Comparison of ENCODE assay signal across 28 cellular contexts in the genomic region with DNA sequence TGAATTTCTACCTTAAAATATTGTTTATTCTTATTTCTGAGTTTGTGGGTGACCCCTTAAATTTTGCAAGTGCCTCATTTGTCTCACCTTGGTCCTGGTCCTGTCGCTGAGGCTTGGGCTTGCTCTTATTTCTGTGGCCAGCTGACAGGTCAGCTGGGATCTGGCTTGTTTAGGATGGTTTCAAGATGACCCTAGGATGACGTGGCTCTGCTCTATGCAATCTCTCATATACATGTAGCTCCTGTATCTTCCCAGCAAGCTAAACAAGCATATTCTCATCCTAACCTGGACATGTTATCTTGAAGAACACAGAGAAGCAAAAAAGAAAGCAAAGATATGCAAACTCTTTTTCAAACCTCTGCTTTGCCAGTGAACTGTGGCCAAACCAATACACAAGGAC.
"Had no signal": no experiment of that assay in that cellular context is flagged by ENCODE, and none has a peak within 500 bp of the region (broad histone marks: within the 10 kb centered on the region; RNA-seq: fewer than 3 reads in every experiment).

No MANE protein-coding gene starts in this region.

- H3K4me1 ChIP-seq: breast epithelium had no signal

- ATAC-seq: activated CD4-positive, CD25-positive, alpha-beta regulatory T cell treated with anti-CD3 and anti-CD28 coated beads, Interleukin-2, amount 50 U/mL, for 24 hours; activated CD8-positive, alpha-beta T cell treated with anti-CD3 and anti-CD28 coated beads for 36 hours; activated T-cell treated with anti-CD3 and anti-CD28 coated beads, Interleukin-2, amount 50 U/mL, for 72 hours; Panc1 had no signal

- H3K27me3 Mint-ChIP-seq: activated naive CD4-positive, alpha-beta T cell treated with anti-CD3 and anti-CD28 coated beads, Interleukin-2, amount 10 ng/mL, durations not matched to agents 7 days and 5 days had no signal

- H3K9ac ChIP-seq: SK-N-SH had no signal

- H3K36me3 Mint-ChIP-seq: activated naive CD4-positive, alpha-beta T cell treated with anti-CD3 and anti-CD28 coated beads, Interleukin-2, amount 10 ng/mL, durations not matched to agents 7 days and 5 days; activated naive CD8-positive, alpha-beta T cell treated with anti-CD3 and anti-CD28 coated beads for 36 hours had no signal

- H3K9me2 ChIP-seq: SK-N-SH had no signal

- H3K36me3 ChIP-seq: breast epithelium, MG63, SJCRH30 had no signal

- H3K27ac ChIP-seq: breast epithelium, RWPE1, SJCRH30, VCaP had no signal

- DNase-seq: activated CD4-positive, alpha-beta T cell treated with anti-CD3 and anti-CD28 coated beads for 4 hours; activated CD8-positive, alpha-beta memory T cell treated with anti-CD3 and anti-CD28 coated beads, Interleukin-2, amount 50 U/mL, for 4 hours; activated CD8-positive, alpha-beta T cell treated with anti-CD3 and anti-CD28 coated beads for 36 hours; activated gamma-delta T cell treated with Interleukin-2 at 50 U/mL for 16 hours; activated naive CD4-positive, alpha-beta T cell treated with anti-CD3 and anti-CD28 coated beads, Interleukin-2, amount 10 ng/mL, durations not matched to agents 7 days and 5 days; activated naive CD8-positive, alpha-beta T cell treated with anti-CD3 and anti-CD28 coated beads for 36 hours; activated T-cell treated with anti-CD3 and anti-CD28 coated beads, Interleukin-2, amount 50 U/mL, for 72 hours; anterior cingulate cortex; caudate nucleus; MG63; NCI-H1105 treated with DMSO at 0.1 percent for 48 hours; NCI-H1436 treated with DMSO at 0.1 percent for 48 hours; NCI-H187; NCI-H2081; NCI-H510A treated with DMSO at 0.1 percent for 48 hours; NCI-H69; NK-92 treated with Interleukin-12 subunit alpha and Interleukin-12 subunit beta, amount 100 ng/mL, for 24 hours; OCI-M1; Right ventricle myocardium superior; SJCRH30; SK-N-SH; T-helper 1 cell had no signal

- H3K27me3 ChIP-seq: breast epithelium, MG63, SJCRH30 had no signal

- H3K9me3 ChIP-seq: breast epithelium, MG63, SJCRH30, SK-N-SH had no signal

- H3K4me3 ChIP-seq: breast epithelium, MG63, SJCRH30 had no signal

- H3K9me3 Mint-ChIP-seq: activated CD8-positive, alpha-beta T cell treated with anti-CD3 and anti-CD28 coated beads for 36 hours; activated naive CD4-positive, alpha-beta T cell treated with anti-CD3 and anti-CD28 coated beads, Interleukin-2, amount 10 ng/mL, durations not matched to agents 7 days and 5 days; activated naive CD8-positive, alpha-beta T cell treated with anti-CD3 and anti-CD28 coated beads for 36 hours; activated T-cell treated with anti-CD3 and anti-CD28 coated beads, Interleukin-2, amount 50 U/mL, for 72 hours; activated T-helper 2 cell treated with anti-CD3 and anti-CD28 coated beads, Interferon-gamma antibody, Interleukin-2, Interleukin-4, amounts not matched to agents 10 μg/mL and 5 μg/mL and 100 μg/mL, durations not matched to agents 14 hours and 24 hours and 36 hours had no signal

- H3K4me3 Mint-ChIP-seq: activated CD8-positive, alpha-beta T cell treated with anti-CD3 and anti-CD28 coated beads for 36 hours; activated naive CD4-positive, alpha-beta T cell treated with anti-CD3 and anti-CD28 coated beads, Interleukin-2, amount 10 ng/mL, durations not matched to agents 7 days and 5 days; activated naive CD8-positive, alpha-beta T cell treated with anti-CD3 and anti-CD28 coated beads for 36 hours; activated T-cell treated with anti-CD3 and anti-CD28 coated beads, Interleukin-2, amount 50 U/mL, for 72 hours had no signal

- H3K27ac Mint-ChIP-seq: activated CD8-positive, alpha-beta T cell treated with anti-CD3 and anti-CD28 coated beads for 36 hours; activated naive CD4-positive, alpha-beta T cell treated with anti-CD3 and anti-CD28 coated beads, Interleukin-2, amount 10 ng/mL, durations not matched to agents 7 days and 5 days; activated naive CD8-positive, alpha-beta T cell treated with anti-CD3 and anti-CD28 coated beads for 36 hours; activated T-cell treated with anti-CD3 and anti-CD28 coated beads, Interleukin-2, amount 50 U/mL, for 72 hours; activated T-helper 2 cell treated with anti-CD3 and anti-CD28 coated beads, Interferon-gamma antibody, Interleukin-2, Interleukin-4, amounts not matched to agents 10 μg/mL and 5 μg/mL and 100 μg/mL, durations not matched to agents 14 hours and 24 hours and 36 hours had no signal

- H3K4me2 ChIP-seq: SK-N-SH had no signal

- H3K4me1 Mint-ChIP-seq: activated naive CD4-positive, alpha-beta T cell treated with anti-CD3 and anti-CD28 coated beads, Interleukin-2, amount 10 ng/mL, durations not matched to agents 7 days and 5 days; activated naive CD8-positive, alpha-beta T cell treated with anti-CD3 and anti-CD28 coated beads for 36 hours had no signal
